8 cellular contexts compared by ENCODE assay signal in the genomic region with DNA sequence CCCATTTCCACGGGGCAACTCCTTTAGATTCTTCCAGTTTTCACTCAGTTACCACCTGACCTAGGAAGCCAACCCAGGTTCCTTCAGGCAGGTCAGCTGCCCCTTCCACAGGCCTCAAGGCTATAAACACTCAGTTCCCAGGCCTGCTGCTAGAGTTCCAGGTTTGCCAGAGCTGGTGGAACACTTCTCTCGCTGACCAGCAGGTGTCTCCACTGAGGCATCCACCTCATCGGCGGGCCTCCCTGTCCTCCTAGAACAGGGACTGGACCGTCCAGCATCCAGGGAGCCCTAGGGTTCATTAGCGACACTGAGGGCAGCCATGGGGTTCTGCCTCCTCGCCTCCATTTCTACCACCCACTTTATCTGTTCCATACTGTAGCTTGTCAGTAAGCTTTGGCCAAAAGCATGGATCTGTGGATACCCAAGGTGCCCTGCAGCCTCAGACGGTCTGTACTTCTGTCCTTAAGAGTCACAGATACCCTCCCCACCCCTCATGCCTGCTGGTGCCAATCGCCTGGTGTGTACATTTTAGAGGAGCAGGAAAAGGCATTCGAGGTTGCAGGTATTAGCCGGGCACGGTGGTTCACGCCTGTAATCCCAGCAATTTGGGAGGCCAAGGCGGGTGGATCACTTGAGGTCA. TPM values are rescaled to one million over a fixed set of nuclear protein-coding genes. Genes with fewer than 3 reads are reported as not detected.
A peak's percentile ranks its signal among the peaks of the same experiment; 100 is the strongest.
DNase-seq lines count a peak whose midpoint lies in the region; ATAC-seq and TF ChIP-seq lines count a peak whose summit lies in the region.

No MANE protein-coding gene starts in this region.

- intact Hi-C loops in esophagus squamous epithelium (cut with DNase I) (no loop called here), natural killer cell (cut with micrococcal nuclease) (loop anchor here (10.0 kb wide), 1 partner anchor 532 kb away; no protein-coding TSS in a partner anchor)

- H3K4me1 Mint-ChIP-seq in natural killer cell, result peaks cover 5 to 6% of the 10 kb centered on the region in 2 donors
- H3K4me1 Mint-ChIP-seq in stimulated activated naive B cell treated with anti-CD40 and anti-IgM and Interleukin-4, amounts not matched to agents 10 μg/mL and 1 μg/mL and 100 μg/mL, for 72 hours, result peaks cover 5 to 7% of the 10 kb centered on the region in 2 donors

- 34 to 41% methylated on average over 9 to 13 of the region's 14 CpGs for WGBS in esophagus squamous epithelium, 2 donors

- H3K79me2 ChIP-seq in OCI-LY3 (ENCODE audit: low read length), result no peaks in the 10 kb centered on the region

- H4K20me1 ChIP-seq in OCI-LY3 (ENCODE audit: insufficient read depth, low read length), result no peaks in the 10 kb centered on the region

- H3K4me3 ChIP-seq in AG10803 (ENCODE audit: low read length) (no peak overlapping the region), OCI-LY3 (ENCODE audit: low read length) (no peak overlapping the region), esophagus squamous epithelium (no peak overlapping the region)

- ATAC-seq in natural killer cell, result peak; percentile 58 to 85 (median 81)
- ATAC-seq in stimulated activated naive B cell treated with anti-CD40 and anti-IgM and Interleukin-4, amounts not matched to agents 10 μg/mL and 1 μg/mL and 100 μg/mL, for 72 hours (replicated peaks), result peak; percentile 71 to 72
- ATAC-seq in HG02884 (IDR thresholded peaks at IDR 0.05; ENCODE audit: unreplicated experiment), result no peak

- no peaks in the 10 kb centered on the region for H3K36me3 Mint-ChIP-seq in natural killer cell
- H3K36me3 Mint-ChIP-seq in stimulated activated naive B cell treated with anti-CD40 and anti-IgM and Interleukin-4, amounts not matched to agents 10 μg/mL and 1 μg/mL and 100 μg/mL, for 72 hours, result peaks cover 0 to 1% of the 10 kb centered on the region in 2 donors

- H3K27me3 Mint-ChIP-seq in natural killer cell (ENCODE audit: low read depth in 2 of 2), result peaks cover 0 to 18% of the 10 kb centered on the region in 2 donors
- peaks cover 13% of the 10 kb centered on the region in 2 donors for H3K27me3 Mint-ChIP-seq in stimulated activated naive B cell treated with anti-CD40 and anti-IgM and Interleukin-4, amounts not matched to agents 10 μg/mL and 1 μg/mL and 100 μg/mL, for 72 hours

- peak; percentile 97 for TF ChIP-seq CTCF in AG10803 (conservative IDR thresholded peaks at IDR 0.05; ENCODE audit: low read length)
- peak; percentile 69 for TF ChIP-seq CTCF in OCI-LY3 (IDR thresholded peaks at IDR 0.05; ENCODE audit: low read depth, low read length)
- peak; percentile 91 to 98 (median 92) for TF ChIP-seq CTCF in esophagus squamous epithelium (IDR thresholded peaks at IDR 0.05)
- peak; percentile 99 for TF ChIP-seq CTCF in natural killer cell (IDR thresholded peaks at IDR 0.05)

- no peak for TF ChIP-seq POLR2A in esophagus squamous epithelium (IDR thresholded peaks at IDR 0.05)

- no peak overlapping the region for H3K4me2 ChIP-seq in OCI-LY3 (ENCODE audit: low read length)

- H3K27ac ChIP-seq in OCI-LY3 (ENCODE audit: low read length) (no peak overlapping the region), esophagus squamous epithelium (no peak overlapping the region)

- DNase-seq in AG10803 (ENCODE audit: low read depth) (peak; percentile 61), H4 (ENCODE audit: low spot score) (peak; percentile 52), activated T-cell treated with anti-CD3 and anti-CD28 coated beads for 48 hours (ENCODE audit: low read depth) (peak; percentile 60), esophagus squamous epithelium (lab: John Stamatoyannopoulos, UW) (no peak), natural killer cell (peak; percentile 64)
- peak; percentile 46 for DNase-seq in stimulated activated naive B cell treated with anti-CD40 and anti-IgM and Interleukin-4, amounts not matched to agents 10 μg/mL and 1 μg/mL and 100 μg/mL, for 72 hours

- H3K4me1 ChIP-seq in OCI-LY3 (ENCODE audit: low read length) (no peaks in the 10 kb centered on the region), esophagus squamous epithelium (peaks cover 18 to 64% (median 31%) of the 10 kb centered on the region in 3 donors)

- H2AFZ ChIP-seq in OCI-LY3 (ENCODE audit: low read depth, low read length), result no peak overlapping the region

- no peaks in the 10 kb centered on the region for H3K9me3 Mint-ChIP-seq in natural killer cell
- H3K9me3 Mint-ChIP-seq in stimulated activated naive B cell treated with anti-CD40 and anti-IgM and Interleukin-4, amounts not matched to agents 10 μg/mL and 1 μg/mL and 100 μg/mL, for 72 hours, result no peaks in the 10 kb centered on the region

- H3K9me3 ChIP-seq in OCI-LY3 (ENCODE audit: insufficient read depth, low read length), result no peaks in the 10 kb centered on the region
- no peaks in the 10 kb centered on the region for H3K9me3 ChIP-seq in esophagus squamous epithelium

- no peak overlapping the region for H3K4me3 Mint-ChIP-seq in natural killer cell
- no peak overlapping the region for H3K4me3 Mint-ChIP-seq in stimulated activated naive B cell treated with anti-CD40 and anti-IgM and Interleukin-4, amounts not matched to agents 10 μg/mL and 1 μg/mL and 100 μg/mL, for 72 hours

- no peak overlapping the region for H3K9ac ChIP-seq in OCI-LY3 (ENCODE audit: low read length)

- no peaks in the 10 kb centered on the region for H3K36me3 ChIP-seq in OCI-LY3 (replicated peaks; ENCODE audit: low read depth, low read length)
- peaks cover 0 to 71% (median 0%) of the 10 kb centered on the region in 3 donors for H3K36me3 ChIP-seq in esophagus squamous epithelium

- H3K27ac Mint-ChIP-seq in natural killer cell, result peak overlapping the region in 1 of 2 donors; percentile 53
- H3K27ac Mint-ChIP-seq in stimulated activated naive B cell treated with anti-CD40 and anti-IgM and Interleukin-4, amounts not matched to agents 10 μg/mL and 1 μg/mL and 100 μg/mL, for 72 hours, result peak overlapping the region; percentile 47

- H3K27me3 ChIP-seq in OCI-LY3 (ENCODE audit: low read depth, low read length) (no peaks in the 10 kb centered on the region), esophagus squamous epithelium (no peaks in the 10 kb centered on the region)

RNA-seq across cellular contexts. Expression of a gene that starts 29.0 kb away (rescaled TPM):
- 30.7 and 50.8 TPM in 2 replicates for total RNA-seq in H4 (2014; rRNA removed; shearing (Covaris generic))
- total RNA-seq in esophagus squamous epithelium (1 to 10 TPM; 3.6 to 7.2 (median 5.2) TPM), natural killer cell (1 to 10 TPM in 1 of 3 donors, under 1 TPM in 2; 0.73 to 1.4 (median 0.78) TPM)

RNA-seq across cellular contexts. Expression of a gene that starts 38.3 kb away (rescaled TPM):
- not detected in 2 replicates for total RNA-seq in H4 (2014; rRNA removed; shearing (Covaris generic))
- not detected for total RNA-seq in esophagus squamous epithelium
- not detected for total RNA-seq in natural killer cell
